In the genomic region with DNA sequence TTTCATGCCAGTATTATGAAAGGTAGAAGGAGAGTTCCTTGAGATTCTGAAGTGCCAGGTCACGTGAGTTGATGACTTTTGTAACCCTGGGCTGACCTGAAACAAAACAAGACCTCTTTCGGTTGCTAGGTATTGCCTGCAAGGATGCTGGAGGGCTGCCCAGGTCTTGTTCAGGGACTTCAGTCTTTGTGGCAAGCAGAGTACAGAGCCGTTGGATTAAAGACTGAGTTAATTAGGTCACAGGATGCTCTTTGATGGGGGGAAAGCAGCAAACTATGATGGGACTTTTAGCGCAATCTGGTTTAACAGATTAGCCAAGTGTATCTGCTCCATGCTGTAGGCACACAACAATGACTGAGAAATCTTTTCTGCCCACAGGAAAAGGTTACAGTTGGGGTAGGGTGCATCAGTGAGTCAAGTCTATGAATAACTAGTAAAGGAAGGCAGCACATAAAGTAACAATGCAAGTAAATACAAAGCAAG, we compare ENCODE assay signal across 8 cellular contexts. TPM values are rescaled to one million over a fixed set of nuclear protein-coding genes. Genes with fewer than 3 reads are reported as not detected.
DNase-seq lines count a peak whose midpoint lies in the region; ATAC-seq and TF ChIP-seq lines count a peak whose summit lies in the region.

No MANE protein-coding gene starts in this region.

- H3K27ac ChIP-seq in upper lobe of right lung (peak overlapping the region; percentile 88), hepatocyte (no peak overlapping the region)

- intact Hi-C loops in upper lobe of right lung (cut with DNase I): no loop called here

- TF ChIP-seq CTCF in epithelial cell of proximal tubule (conservative IDR thresholded peaks at IDR 0.05; ENCODE audit: low read depth, low read length): no peak
- TF ChIP-seq CTCF in upper lobe of right lung (IDR thresholded peaks at IDR 0.05): no peak
- TF ChIP-seq CTCF in hepatocyte (IDR thresholded peaks at IDR 0.05; ENCODE audit: poor library complexity): no peak

- H3K36me3 ChIP-seq in upper lobe of right lung (no peaks in the 10 kb centered on the region), hepatocyte (replicated peaks; ENCODE audit: insufficient read depth, low read depth) (no peaks in the 10 kb centered on the region)

- peak; percentile 48 to 80 (median 68) for DNase-seq in stimulated activated naive CD4-positive, alpha-beta T cell (lab: John Stamatoyannopoulos, UW)
- DNase-seq in stimulated activated naive CD4-positive, alpha-beta T cell treated with Interleukin-2 at 50 U/mL for 16 hours (lab: John Stamatoyannopoulos, UW): no peak
- peak; percentile 47 for DNase-seq in activated CD4-positive, alpha-beta T cell treated with anti-CD3 and anti-CD28 coated beads for 48 hours
- DNase-seq in epithelial cell of proximal tubule (ENCODE audit: low read depth) (peak; percentile 85), upper lobe of right lung (peak; percentile 91), hepatocyte (ENCODE audit: low spot score) (no peak)

- H3K4me1 ChIP-seq in upper lobe of right lung (peaks cover 8% of the 10 kb centered on the region), hepatocyte (ENCODE audit: insufficient read depth) (peaks cover 18% of the 10 kb centered on the region)

- no peak overlapping the region for H2AFZ ChIP-seq in hepatocyte

- H4K20me1 ChIP-seq in hepatocyte (ENCODE audit: insufficient read depth, poor library complexity, severe bottlenecking): no peaks in the 10 kb centered on the region

- no peak overlapping the region for H3K4me2 ChIP-seq in hepatocyte

- no peak overlapping the region for H3K4me3 ChIP-seq in epithelial cell of proximal tubule (ENCODE audit: low read depth, low read length)
- no peak overlapping the region for H3K4me3 ChIP-seq in upper lobe of right lung
- no peak overlapping the region for H3K4me3 ChIP-seq in hepatocyte

- no peaks in the 10 kb centered on the region for H3K79me2 ChIP-seq in hepatocyte

- H3K9me3 ChIP-seq in upper lobe of right lung (no peaks in the 10 kb centered on the region), hepatocyte (ENCODE audit: low read depth) (no peaks in the 10 kb centered on the region)

- H3K9me2 ChIP-seq in hepatocyte (replicated peaks; ENCODE audit: insufficient read depth): no peaks in the 10 kb centered on the region

- H3K27me3 ChIP-seq in upper lobe of right lung (no peaks in the 10 kb centered on the region), hepatocyte (no peaks in the 10 kb centered on the region)

- ATAC-seq in upper lobe of right lung (peak; percentile 43), HG02678 (IDR thresholded peaks at IDR 0.05; ENCODE audit: unreplicated experiment) (no peak), GM21447 (IDR thresholded peaks at IDR 0.05; ENCODE audit: unreplicated experiment) (no peak)

- WGBS in hepatocyte (ENCODE audit: low lambda C conversion rate, missing lambda C conversion rate): 78% methylated on average over 4 of the region's 4 CpGs

RNA-seq across cellular contexts. Expression of gene ELOVL5, which starts 12.8 kb away (rescaled TPM):
- total RNA-seq in epithelial cell of proximal tubule: 55.9 and 101 TPM in 2 replicates
- 80.4 TPM for total RNA-seq in upper lobe of right lung
- 144 and 158 TPM in 2 replicates for total RNA-seq in hepatocyte
- polyA plus RNA-seq in hepatocyte: 156 and 164 TPM in 2 replicates

Comparison
In these comparisons a context has a peak if more than half of its experiments do, and no peak if none do; other contexts are left out.
1. DNase-seq: peak in stimulated activated naive CD4-positive, alpha-beta T cell (6 of 6), activated CD4-positive, alpha-beta T cell treated with anti-CD3 and anti-CD28 coated beads for 48 hours (single experiment), epithelial cell of proximal tubule (single experiment) and upper lobe of right lung (single experiment); none in stimulated activated naive CD4-positive, alpha-beta T cell treated with Interleukin-2 at 50 U/mL for 16 hours (single experiment) and hepatocyte (single experiment).